ENCODE assay signal across 1 cellular context in genomic region chr15:77633134-77633912, GRCh38.
TF ChIP-seq lines count a peak whose summit lies in the region.

No MANE protein-coding gene starts in this region.

TF ChIP-seq in HepG2, 621 proteins besides CTCF, POLR2A, EP300 and RAD21 (continued from another document and continues in another):
- TF ChIP-seq ZHX2 (IDR thresholded peaks at IDR 0.05; ENCODE audit: low read depth): no peak
- no peak for TF ChIP-seq ZHX2 (CRISPR knock-in tag; IDR thresholded peaks at IDR 0.05; ENCODE audit: borderline replicate concordance)
- TF ChIP-seq YEATS2 (CRISPR knock-in tag; IDR thresholded peaks at IDR 0.05; ENCODE audit: borderline replicate concordance): 0 out of 2 replicates have a peak, but pooled peaks have one; percentile 25
- TF ChIP-seq ZNF672 (CRISPR knock-in tag; IDR thresholded peaks at IDR 0.05): no peak
- no peak for TF ChIP-seq RCOR2 (CRISPR knock-in tag; IDR thresholded peaks at IDR 0.05)
- TF ChIP-seq NCOA2 (CRISPR knock-in tag; IDR thresholded peaks at IDR 0.05): 0 out of 2 replicates have a peak, but pooled peaks have one; percentile 28
- no peak for TF ChIP-seq ZNF235 (CRISPR knock-in tag; IDR thresholded peaks at IDR 0.05; ENCODE audit: borderline replicate concordance)
- TF ChIP-seq GMEB1 (CRISPR knock-in tag; IDR thresholded peaks at IDR 0.05; ENCODE audit: borderline replicate concordance): no peak
- no peak for TF ChIP-seq NR2F1 (CRISPR knock-in tag; IDR thresholded peaks at IDR 0.05)
- TF ChIP-seq REL (CRISPR knock-in tag; conservative IDR thresholded peaks at IDR 0.05): no peak
- no peak for TF ChIP-seq RARA (CRISPR knock-in tag; IDR thresholded peaks at IDR 0.05)
- peak; percentile 80 for TF ChIP-seq ZNF605 (CRISPR knock-in tag; IDR thresholded peaks at IDR 0.05)
- TF ChIP-seq ZFYVE20 (CRISPR knock-in tag; IDR thresholded peaks at IDR 0.05; ENCODE audit: borderline replicate concordance, low read depth): no peak
- peak; percentile 53 for TF ChIP-seq PHF8 (CRISPR knock-in tag; IDR thresholded peaks at IDR 0.05)
- TF ChIP-seq ZGPAT (CRISPR knock-in tag; IDR thresholded peaks at IDR 0.05): peak; percentile 72
- peak; percentile 82 for TF ChIP-seq PTBP1 (IDR thresholded peaks at IDR 0.05; ENCODE audit: low read depth, low read length, poor library complexity, severe bottlenecking)
- TF ChIP-seq ZNF329 (CRISPR knock-in tag; IDR thresholded peaks at IDR 0.05; ENCODE audit: low read depth): no peak
- peak; percentile 77; the same call in 1 of the 2 replicates for TF ChIP-seq ATF2 (CRISPR knock-in tag; IDR thresholded peaks at IDR 0.05)
- 0 out of 4 replicates have a peak, but pooled peaks of 1 of the 2 experiments have one; percentile 36 for TF ChIP-seq ATF4 (CRISPR knock-in tag; IDR thresholded peaks at IDR 0.05)
- no peak for TF ChIP-seq SMAD9 (CRISPR knock-in tag; IDR thresholded peaks at IDR 0.05)
- TF ChIP-seq ZNF430 (CRISPR knock-in tag; IDR thresholded peaks at IDR 0.05): peak; percentile 80; the same call in 1 of the 2 replicates
- no peak for TF ChIP-seq ZNF281 (CRISPR knock-in tag; IDR thresholded peaks at IDR 0.05; ENCODE audit: borderline replicate concordance)
- no peak for TF ChIP-seq FUBP1 (CRISPR knock-in tag; IDR thresholded peaks at IDR 0.05; ENCODE audit: borderline replicate concordance)
- no peak for TF ChIP-seq ZNF570 (CRISPR knock-in tag; IDR thresholded peaks at IDR 0.05; ENCODE audit: borderline replicate concordance)
- TF ChIP-seq BATF2 (CRISPR knock-in tag; IDR thresholded peaks at IDR 0.05): 0 out of 2 replicates have a peak, but pooled peaks have one; percentile 39
- no peak for TF ChIP-seq ZNF264 (CRISPR knock-in tag; IDR thresholded peaks at IDR 0.05)
- TF ChIP-seq HES4 (CRISPR knock-in tag; IDR thresholded peaks at IDR 0.05; ENCODE audit: borderline replicate concordance): 0 out of 2 replicates have a peak, but pooled peaks have one; percentile 42
- peak; percentile 51; the same call in 1 of the 2 replicates for TF ChIP-seq ELF3 (CRISPR knock-in tag; IDR thresholded peaks at IDR 0.05)
- no peak for TF ChIP-seq PLSCR1 (CRISPR knock-in tag; IDR thresholded peaks at IDR 0.05; ENCODE audit: borderline replicate concordance)
- TF ChIP-seq NCOR1 (IDR thresholded peaks at IDR 0.05; ENCODE audit: borderline replicate concordance, low read length): no peak
- TF ChIP-seq HMGXB4 (CRISPR knock-in tag; IDR thresholded peaks at IDR 0.05; ENCODE audit: borderline replicate concordance in 1 of 2, low read depth in 1 of 2): peak; percentile 94
